20 cellular contexts compared by ENCODE assay signal in genomic region chr1:29900086-29900485, GRCh38.
"Had no signal": no experiment of that assay in that cellular context is flagged by ENCODE, and none has a peak within 500 bp of the region (broad histone marks: within the 10 kb centered on the region; RNA-seq: fewer than 3 reads in every experiment).

No MANE protein-coding gene starts in this region.

- H3K36me3 Mint-ChIP-seq: activated naive CD8-positive, alpha-beta T cell; brain; memory B cell; natural killer cell treated with Interleukin-12 subunit alpha and Interleukin-12 subunit beta and Interleukin-15 and Interleukin-18, amount 100 ng/mL, for 72 hours had no signal

- H3K27ac ChIP-seq: epithelial cell of prostate, gastroesophageal sphincter, prostate gland, sigmoid colon, upper lobe of left lung had no signal

- H3K9me3 Mint-ChIP-seq: activated B cell treated with CpG ODN at 0.5 μM for 24 hours; activated CD4-positive, alpha-beta T cell treated with anti-CD3 and anti-CD28 coated beads, Interleukin-2, amount 10 ng/mL, durations not matched to agents 24 days and 14 days; brain; memory B cell; natural killer cell treated with Interleukin-12 subunit alpha and Interleukin-12 subunit beta and Interleukin-15 and Interleukin-18, amount 100 ng/mL, for 72 hours; stimulated activated naive CD8-positive, alpha-beta T cell treated with anti-CD3 and anti-CD28 coated beads, Interleukin-15, Interleukin-2, amounts not matched to agents 100 ng/mL and 50 ng/mL, for 24 hours had no signal

- H3K9me3 ChIP-seq: gastroesophageal sphincter, prostate gland, sigmoid colon, upper lobe of left lung had no signal

- H3K36me3 ChIP-seq: gastroesophageal sphincter, prostate gland, sigmoid colon, upper lobe of left lung had no signal

- H3K4me1 ChIP-seq: prostate gland had no signal

- H3K4me3 Mint-ChIP-seq: activated B cell treated with CpG ODN at 0.5 μM for 24 hours; activated CD4-positive, alpha-beta T cell treated with anti-CD3 and anti-CD28 coated beads, Interleukin-2, amount 10 ng/mL, durations not matched to agents 24 days and 14 days; activated naive CD8-positive, alpha-beta T cell; brain; memory B cell; natural killer cell treated with Interleukin-12 subunit alpha and Interleukin-12 subunit beta and Interleukin-15 and Interleukin-18, amount 100 ng/mL, for 72 hours; stimulated activated naive CD8-positive, alpha-beta T cell treated with anti-CD3 and anti-CD28 coated beads, Interleukin-15, Interleukin-2, amounts not matched to agents 100 ng/mL and 50 ng/mL, for 24 hours; T-helper 17 cell had no signal

- ATAC-seq: gastroesophageal sphincter; natural killer cell treated with Interleukin-12 subunit alpha and Interleukin-12 subunit beta and Interleukin-15 and Interleukin-18, amount 100 ng/mL, for 72 hours; T-helper 17 cell had no signal

- H3K27ac Mint-ChIP-seq: activated B cell treated with CpG ODN at 0.5 μM for 24 hours; activated CD4-positive, alpha-beta T cell treated with anti-CD3 and anti-CD28 coated beads, Interleukin-2, amount 10 ng/mL, durations not matched to agents 24 days and 14 days; activated naive CD8-positive, alpha-beta T cell; memory B cell; natural killer cell treated with Interleukin-12 subunit alpha and Interleukin-12 subunit beta and Interleukin-15 and Interleukin-18, amount 100 ng/mL, for 72 hours; stimulated activated naive CD8-positive, alpha-beta T cell treated with anti-CD3 and anti-CD28 coated beads, Interleukin-15, Interleukin-2, amounts not matched to agents 100 ng/mL and 50 ng/mL, for 24 hours; T-helper 17 cell had no signal

- H3K4me3 ChIP-seq: gastroesophageal sphincter, prostate gland, sigmoid colon, upper lobe of left lung had no signal

- H3K27me3 ChIP-seq: upper lobe of left lung had no signal

- H3K4me1 Mint-ChIP-seq: activated B cell treated with CpG ODN at 0.5 μM for 24 hours; activated CD4-positive, alpha-beta T cell treated with anti-CD3 and anti-CD28 coated beads, Interleukin-2, amount 10 ng/mL, durations not matched to agents 24 days and 14 days; memory B cell had no signal

- DNase-seq: activated B cell treated with CpG ODN at 0.5 μM for 24 hours; activated CD4-positive, alpha-beta T cell treated with anti-CD3 and anti-CD28 coated beads, Interleukin-2, amount 10 ng/mL, durations not matched to agents 24 days and 14 days; amygdala; effector memory CD4-positive, alpha-beta T cell; hippocampal formation; occipital lobe; sigmoid colon; stimulated activated CD4-positive, alpha-beta T cell treated with anti-CD3 and anti-CD28 coated beads, Interleukin-12 subunit alpha, Interleukin-12 subunit beta, amount 100 ng/mL, for 4 hours; stimulated activated CD4-positive, alpha-beta T cell treated with anti-CD3 and anti-CD28 coated beads, Interleukin-2, amount 100 ng/mL, for 48 hours; stimulated activated CD8-positive, alpha-beta memory T cell treated with anti-CD3 and anti-CD28 coated beads, Interleukin-4, amount 100 ng/mL, for 48 hours; T-helper 17 cell; upper lobe of left lung had no signal
